In the genomic region with DNA sequence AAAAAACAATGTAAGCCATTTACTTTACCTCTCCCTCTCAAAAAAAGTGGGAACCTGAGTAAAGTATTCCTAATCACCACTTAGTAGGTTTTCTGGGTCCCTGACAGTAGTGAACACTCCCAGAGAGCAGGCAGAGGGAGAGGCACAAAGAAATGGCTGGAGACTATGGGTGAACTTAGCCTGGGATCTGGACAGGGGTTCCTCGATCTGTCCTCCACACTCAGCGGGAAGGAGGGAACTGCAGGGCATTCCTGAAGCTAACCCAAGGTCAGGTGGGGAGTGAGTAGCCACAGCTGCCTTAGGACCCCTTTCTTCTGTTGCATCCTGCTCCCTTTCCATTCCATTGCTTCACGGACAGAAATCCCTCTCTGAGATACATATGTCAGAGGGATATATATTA, we compare ENCODE assay signal across 20 cellular contexts.
DNase-seq lines count a peak whose midpoint lies in the region; ATAC-seq and TF ChIP-seq lines count a peak whose summit lies in the region.
"Had no signal": no experiment of that assay in that cellular context is flagged by ENCODE, and none has a peak within 500 bp of the region (broad histone marks: within the 10 kb centered on the region; RNA-seq: fewer than 3 reads in every experiment).

No MANE protein-coding gene starts in this region.

- peak overlapping the region; percentile 83 for H2BK20ac ChIP-seq in IMR-90 (ENCODE audit: low read depth, low read length)

- H3K36me3 Mint-ChIP-seq in T-helper 17 cell (ENCODE audit: low read depth) = no peaks in the 10 kb centered on the region
- no peaks in the 10 kb centered on the region for H3K36me3 Mint-ChIP-seq in progenitor cell of endocrine pancreas (ENCODE audit: insufficient read depth)
- H3K36me3 Mint-ChIP-seq: naive thymus-derived CD4-positive, alpha-beta T cell had no signal

- dilution Hi-C loops in IMR-90 (cut with HindIII; ENCODE audit: low sequenced_read_pairs, unreplicated experiment) = no loop called here

- no CpG with 5 or more reads among the region's 3 CpGs for WGBS in IMR-90 (ENCODE audit: extremely low coverage in 2 of 2, insufficient read length in 1 of 2), 2 experiments

- BruUV-seq in IMR-90 (replicated peaks; lab: Mats Ljungman, UMichigan) = no TSS peak

- no peak for TF ChIP-seq POLR2A in IMR-90 (IDR thresholded peaks at IDR 0.05; ENCODE audit: low read depth, low read length)

- H3K4me2 ChIP-seq in IMR-90 (ENCODE audit: low read depth, low read length) = no peak overlapping the region

- peak overlapping the region; percentile 49; the same call in 1 of the 2 replicates for H2AK5ac ChIP-seq in IMR-90 (ENCODE audit: low read depth, low read length)

- H2BK5ac ChIP-seq in IMR-90 (ENCODE audit: low read depth, low read length, poor library complexity, severe bottlenecking) = peak overlapping the region; percentile 65

- peak overlapping the region; percentile 92 for H3K23ac ChIP-seq in IMR-90 (ENCODE audit: low read depth, low read length)

- H3K36me3 ChIP-seq in IMR-90 (ENCODE audit: control insufficient read depth, insufficient read depth, low read length) (no peaks in the 10 kb centered on the region), thoracic aorta (no peaks in the 10 kb centered on the region)
- H3K36me3 ChIP-seq: right lobe of liver, SJCRH30 had no signal

- H3K27ac Mint-ChIP-seq in T-helper 17 cell (peak overlapping the region; percentile 4), progenitor cell of endocrine pancreas (no peak overlapping the region)
- H3K27ac Mint-ChIP-seq: naive thymus-derived CD4-positive, alpha-beta T cell had no signal

- no peak for TF ChIP-seq RAD21 in IMR-90 (IDR thresholded peaks at IDR 0.05; ENCODE audit: low read length)

- H3K9me1 ChIP-seq in IMR-90 (ENCODE audit: insufficient read depth, low read length) = peaks cover 10% of the 10 kb centered on the region

- in situ Hi-C loops in IMR-90 (cut with MboI; ENCODE audit: low sequenced_read_pairs) = no loop called here

- peak overlapping the region; percentile 84 for H4K91ac ChIP-seq in IMR-90 (ENCODE audit: insufficient read depth, low read depth, low read length)

- H3K4me3 ChIP-seq in IMR-90 (ENCODE audit: insufficient read depth, low read depth, low read length) (no peak overlapping the region), thoracic aorta (peak overlapping the region; percentile 56)
- H3K4me3 ChIP-seq: SJCRH30 had no signal

- H2BK15ac ChIP-seq in IMR-90 (ENCODE audit: low read depth, low read length) = 0 out of 3 replicates have a peak overlapping the region, but pooled peaks have one; percentile 74

- DNase-seq in IMR-90 = no peak
- no peak for DNase-seq in T-helper 17 cell
- DNase-seq in foreskin keratinocyte = no peak
- no peak for DNase-seq in thoracic aorta (ENCODE audit: low spot score)
- no peak for DNase-seq in stimulated activated CD4-positive, alpha-beta T cell treated with anti-CD3 and anti-CD28 coated beads, Interleukin-4, amount 100 ng/mL, for 1 hour
- no peak for DNase-seq in glomerular visceral epithelial cell (ENCODE audit: extremely low spot score)
- DNase-seq in progenitor cell of endocrine pancreas (ENCODE audit: low spot score, unreplicated experiment) = no peak
- DNase-seq: activated CD4-positive, alpha-beta T cell treated with anti-CD3 and anti-CD28 coated beads, Interleukin-2, amount 50 U/mL, for 48 hours; amniotic stem cell; Caco-2; caudate nucleus; EL; mesendoderm; naive thymus-derived CD4-positive, alpha-beta T cell; NCI-H748 treated with DMSO at 0.1 percent for 48 hours; right lobe of liver; SJCRH30; stimulated activated CD4-positive, alpha-beta T cell treated with anti-CD3 and anti-CD28 coated beads, Interleukin-1b, Interleukin-23, amount 100 ng/mL, for 48 hours; stimulated activated naive CD4-positive, alpha-beta T cell had no signal

- peak overlapping the region; percentile 70 for H2AFZ ChIP-seq in IMR-90 (replicated peaks; ENCODE audit: low read length, poor library complexity)

- H3K27ac ChIP-seq in IMR-90 (ENCODE audit: insufficient read depth, low read length) (peak overlapping the region; percentile 2; the same call in 1 of the 2 replicates), foreskin keratinocyte (peak overlapping the region; percentile 1), thoracic aorta (peak overlapping the region; percentile 65 to 68)
- H3K27ac ChIP-seq: HL-60, right lobe of liver, SJCRH30 had no signal

- intact Hi-C loops in IMR-90 (cut with micrococcal nuclease) = no loop called here

- POLR2A ChIA-PET in IMR-90 (lab: Charles Lee; ENCODE audit: unreplicated experiment) = no interaction called here

- H4K8ac ChIP-seq in IMR-90 (ENCODE audit: low read depth in 2 of 2, low read length in 2 of 2) = peak overlapping the region in 1 of 2 experiments; percentile 74; a peak in 1 of 4 replicates

- no peak overlapping the region for H3K56ac ChIP-seq in IMR-90 (ENCODE audit: extremely low read depth, insufficient read depth, low read length)

- peaks cover 17% of the 10 kb centered on the region for H3K4me1 ChIP-seq in IMR-90 (ENCODE audit: control insufficient read depth, insufficient read depth, low read length)
- H3K4me1 ChIP-seq in foreskin keratinocyte = peaks cover 6% of the 10 kb centered on the region
- peaks cover 21 to 38% of the 10 kb centered on the region in 2 donors for H3K4me1 ChIP-seq in thoracic aorta (ENCODE audit: control insufficient read depth in 1 of 2, low read depth in 2 of 2)
- H3K4me1 ChIP-seq: Caco-2, SJCRH30 had no signal

- no peaks in the 10 kb centered on the region for H3K27me3 ChIP-seq in IMR-90 (ENCODE audit: control insufficient read depth, insufficient read depth, low read length)
- H3K27me3 ChIP-seq in foreskin keratinocyte = no peaks in the 10 kb centered on the region
- no peaks in the 10 kb centered on the region for H3K27me3 ChIP-seq in thoracic aorta (replicated peaks; ENCODE audit: insufficient read depth)
- H3K27me3 ChIP-seq: right lobe of liver, SJCRH30 had no signal

- peak overlapping the region; percentile 73 for H3K4ac ChIP-seq in IMR-90 (ENCODE audit: low read depth, low read length)

- H3K4me1 Mint-ChIP-seq in T-helper 17 cell (peaks cover 4% of the 10 kb centered on the region), progenitor cell of endocrine pancreas (ENCODE audit: low read depth) (peaks cover 7% of the 10 kb centered on the region)

- CTCF ChIA-PET in IMR-90 (lab: Yijun Ruan, JAX) = no interaction called here

- no peaks in the 10 kb centered on the region for H4K20me1 ChIP-seq in IMR-90 (ENCODE audit: insufficient read depth, low read length)

- H3K27me3 Mint-ChIP-seq in T-helper 17 cell (peaks cover 42% of the 10 kb centered on the region), progenitor cell of endocrine pancreas (peaks cover 17% of the 10 kb centered on the region)

- peaks cover 7% of the 10 kb centered on the region for H3K9me3 Mint-ChIP-seq in progenitor cell of endocrine pancreas (ENCODE audit: low read depth)

- H3K9ac ChIP-seq in IMR-90 (ENCODE audit: low read depth, low read length) = no peak overlapping the region

- ATAC-seq in IMR-90 (ENCODE audit: low read depth) (no peak), T-helper 17 cell (no peak), foreskin keratinocyte (no peak), thoracic aorta (ENCODE audit: insufficient number of reproducible peaks, low FRiP score, low read depth) (no peak)
- ATAC-seq: naive thymus-derived CD4-positive, alpha-beta T cell had no signal

- H3K4me3 Mint-ChIP-seq in T-helper 17 cell = no peak overlapping the region
- no peak overlapping the region for H3K4me3 Mint-ChIP-seq in progenitor cell of endocrine pancreas (ENCODE audit: low read depth)
- H3K4me3 Mint-ChIP-seq: naive thymus-derived CD4-positive, alpha-beta T cell had no signal

- H3K9me3 ChIP-seq in IMR-90 (ENCODE audit: control insufficient read depth, insufficient read depth, low read length) (no peaks in the 10 kb centered on the region; the same call in 1 of the 2 replicates), T-helper 17 cell (ENCODE audit: control insufficient read depth, low read length, poor library complexity, severe bottlenecking) (no peaks in the 10 kb centered on the region), thoracic aorta (no peaks in the 10 kb centered on the region)
- H3K9me3 ChIP-seq: Caco-2, right lobe of liver, SJCRH30 had no signal

- peak overlapping the region; percentile 71 for H2AK9ac ChIP-seq in IMR-90 (replicated peaks; ENCODE audit: low read depth, low read length, poor library complexity)

- H3K18ac ChIP-seq in IMR-90 (ENCODE audit: low read depth, low read length) = peak overlapping the region; percentile 10

- 0 out of 4 replicates have a peak, but pooled peaks cover 0 to 6% of the 10 kb centered on the region in 2 experiments for H3K79me1 ChIP-seq in IMR-90 (ENCODE audit: low read depth in 1 of 2, low read length in 2 of 2)

- peak overlapping the region; percentile 3; the same call in 1 of the 2 replicates for H4K5ac ChIP-seq in IMR-90 (ENCODE audit: low read depth, low read length)

- no peak for TF ChIP-seq CTCF in IMR-90 (conservative IDR thresholded peaks at IDR 0.05; ENCODE audit: low read depth, low read length)
- no peak for TF ChIP-seq CTCF in foreskin keratinocyte (conservative IDR thresholded peaks at IDR 0.05)
- no peak for TF ChIP-seq CTCF in thoracic aorta (IDR thresholded peaks at IDR 0.05)
- no peak for TF ChIP-seq CTCF in progenitor cell of endocrine pancreas (IDR thresholded peaks at IDR 0.05; ENCODE audit: unreplicated experiment)

- H2BK120ac ChIP-seq in IMR-90 (ENCODE audit: low read depth, low read length) = peak overlapping the region; percentile 28

- H3K14ac ChIP-seq in IMR-90 (replicated peaks; ENCODE audit: low read depth, low read length) = peak overlapping the region; percentile 88

TF ChIP-seq in IMR-90, 13 proteins besides CTCF, POLR2A, EP300 and RAD21 (continues in another document):
- no peak for TF ChIP-seq SMC3 (IDR thresholded peaks at IDR 0.05; ENCODE audit: low read depth, low read length)
- TF ChIP-seq, protein P1, sequence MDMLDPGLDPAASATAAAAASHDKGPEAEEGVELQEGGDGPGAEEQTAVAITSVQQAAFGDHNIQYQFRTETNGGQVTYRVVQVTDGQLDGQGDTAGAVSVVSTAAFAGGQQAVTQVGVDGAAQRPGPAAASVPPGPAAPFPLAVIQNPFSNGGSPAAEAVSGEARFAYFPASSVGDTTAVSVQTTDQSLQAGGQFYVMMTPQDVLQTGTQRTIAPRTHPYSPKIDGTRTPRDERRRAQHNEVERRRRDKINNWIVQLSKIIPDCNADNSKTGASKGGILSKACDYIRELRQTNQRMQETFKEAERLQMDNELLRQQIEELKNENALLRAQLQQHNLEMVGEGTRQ (IDR thresholded peaks at IDR 0.05; ENCODE audit: low read depth, low read length) = no peak
- TF ChIP-seq RCOR1 (IDR thresholded peaks at IDR 0.05; ENCODE audit: insufficient replicate concordance, low read length) = no peak
- no peak for TF ChIP-seq RFX5 (IDR thresholded peaks at IDR 0.05; ENCODE audit: low read depth, low read length)
- TF ChIP-seq MAZ (IDR thresholded peaks at IDR 0.05; ENCODE audit: borderline replicate concordance, low read depth, low read length) = no peak

Comparison
In these comparisons a context has a peak if more than half of its experiments do, and no peak if none do; other contexts are left out.
1. H3K27ac ChIP-seq: peak in every context shown above with its lines; median percentile 66 in thoracic aorta; 2 in IMR-90; 1 in foreskin keratinocyte.